In the genomic region with DNA sequence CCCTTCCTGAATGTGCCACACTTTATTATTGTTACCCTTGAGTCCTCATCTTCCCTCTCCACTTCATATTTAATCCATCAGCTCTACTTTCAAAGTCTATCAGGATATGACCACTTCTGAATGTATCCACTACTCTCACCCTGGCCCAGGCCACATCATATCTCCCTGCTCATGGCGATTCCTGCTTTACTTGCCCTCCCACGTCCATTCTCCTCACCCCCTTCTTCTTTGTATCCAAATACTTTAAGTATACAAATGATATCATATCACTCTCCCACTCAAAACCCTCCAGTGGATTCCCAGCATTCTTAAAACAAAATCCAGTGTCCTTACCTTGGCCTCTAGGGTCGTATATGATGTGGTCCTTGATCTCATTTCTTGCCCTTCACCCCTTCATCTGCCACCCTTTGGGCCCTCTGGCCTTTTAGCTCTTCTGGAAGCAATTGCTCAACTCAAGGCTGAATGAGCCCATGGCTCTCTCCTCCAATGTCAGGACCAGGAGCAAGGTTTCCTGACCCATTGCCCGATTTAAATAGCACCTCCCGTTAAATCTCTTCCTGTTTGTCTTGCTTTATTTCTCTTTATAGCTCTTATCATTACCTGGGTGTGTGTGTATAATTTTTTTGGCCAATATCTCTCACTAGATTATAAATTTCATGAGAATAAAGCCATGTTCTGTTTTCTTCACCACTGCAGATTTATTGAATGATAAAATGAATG, we compare ENCODE assay signal across 20 cellular contexts.
DNase-seq lines count a peak whose midpoint lies in the region; ATAC-seq, FAIRE-seq and TF ChIP-seq lines count a peak whose summit lies in the region.
"Had no signal": no experiment of that assay in that cellular context is flagged by ENCODE, and none has a peak within 500 bp of the region (broad histone marks: within the 10 kb centered on the region; RNA-seq: fewer than 3 reads in every experiment).

No MANE protein-coding gene starts in this region.

- H3K9me3 ChIP-seq in IMR-90 (ENCODE audit: control insufficient read depth, insufficient read depth, low read length) (no peaks in the 10 kb centered on the region; the same call in 1 of the 2 replicates), MG63 (no peaks in the 10 kb centered on the region)
- H3K9me3 ChIP-seq in CD8-positive, alpha-beta memory T cell (ENCODE audit: low read length) = no peaks in the 10 kb centered on the region
- H3K9me3 ChIP-seq: BE2C had no signal

- H2AFZ ChIP-seq in IMR-90 (replicated peaks; ENCODE audit: low read length, poor library complexity) = no peak overlapping the region

- no peak overlapping the region for H2BK120ac ChIP-seq in IMR-90 (ENCODE audit: low read depth, low read length)

- H3K56ac ChIP-seq in IMR-90 (ENCODE audit: extremely low read depth, insufficient read depth, low read length) = no peak overlapping the region

- ATAC-seq in IMR-90 (ENCODE audit: low read depth) (no peak), HG03159 (IDR thresholded peaks at IDR 0.05; ENCODE audit: unreplicated experiment) (no peak)
- ATAC-seq: GM12878, HCT116 had no signal

- H3K36me3 Mint-ChIP-seq in osteocyte (ENCODE audit: unreplicated experiment) = peaks cover 2% of the 10 kb centered on the region
- H3K36me3 Mint-ChIP-seq in CD8-positive, alpha-beta memory T cell = no peaks in the 10 kb centered on the region
- H3K36me3 Mint-ChIP-seq: CD4-positive, CD25-positive, alpha-beta regulatory T cell had no signal

- peaks cover 58% of the 10 kb centered on the region for H3K4me1 Mint-ChIP-seq in osteocyte (ENCODE audit: unreplicated experiment)
- H3K4me1 Mint-ChIP-seq in CD8-positive, alpha-beta memory T cell = no peaks in the 10 kb centered on the region
- H3K4me1 Mint-ChIP-seq: CD4-positive, CD25-positive, alpha-beta regulatory T cell had no signal

- no peak overlapping the region for H2AK9ac ChIP-seq in IMR-90 (replicated peaks; ENCODE audit: low read depth, low read length, poor library complexity)

- no peak overlapping the region for H3K27ac ChIP-seq in IMR-90 (ENCODE audit: insufficient read depth, low read length)
- no peak overlapping the region for H3K27ac ChIP-seq in CD8-positive, alpha-beta memory T cell (ENCODE audit: low read depth, low read length)
- H3K27ac ChIP-seq: KMS-11 had no signal

- no peak overlapping the region for H3K4me2 ChIP-seq in IMR-90 (ENCODE audit: low read depth, low read length)

- peaks cover 9% of the 10 kb centered on the region for H3K9me3 Mint-ChIP-seq in osteocyte (ENCODE audit: unreplicated experiment)
- H3K9me3 Mint-ChIP-seq in CD8-positive, alpha-beta memory T cell = no peaks in the 10 kb centered on the region

- no peaks in the 10 kb centered on the region for H3K27me3 Mint-ChIP-seq in osteocyte (ENCODE audit: unreplicated experiment)
- H3K27me3 Mint-ChIP-seq in CD8-positive, alpha-beta memory T cell = peaks cover 0 to 23% of the 10 kb centered on the region in 2 donors

- dilution Hi-C loops in IMR-90 (cut with HindIII; ENCODE audit: low sequenced_read_pairs, unreplicated experiment) = no loop called here

- no peaks in the 10 kb centered on the region; the same call in 1 of the 2 replicates for H3K27me3 ChIP-seq in IMR-90 (ENCODE audit: control insufficient read depth, insufficient read depth, low read length)
- H3K27me3 ChIP-seq in MG63 = no peaks in the 10 kb centered on the region
- no peaks in the 10 kb centered on the region for H3K27me3 ChIP-seq in CD8-positive, alpha-beta memory T cell (ENCODE audit: insufficient read depth, low read length, poor library complexity, severe bottlenecking)
- H3K27me3 ChIP-seq: BE2C had no signal

- H4K91ac ChIP-seq in IMR-90 (ENCODE audit: insufficient read depth, low read depth, low read length) = no peak overlapping the region

- no peaks in the 10 kb centered on the region for H3K4me1 ChIP-seq in IMR-90 (ENCODE audit: control insufficient read depth, insufficient read depth, low read length)
- no peaks in the 10 kb centered on the region for H3K4me1 ChIP-seq in CD8-positive, alpha-beta memory T cell (ENCODE audit: insufficient read depth, low read length)
- H3K4me1 ChIP-seq: BE2C had no signal

- CTCF ChIA-PET in IMR-90 (lab: Yijun Ruan, JAX) = no interaction called here
- CTCF ChIA-PET in CD8-positive, alpha-beta memory T cell (lab: Charles Lee) = no interaction called here

- no peaks in the 10 kb centered on the region for H3K9me1 ChIP-seq in IMR-90 (ENCODE audit: insufficient read depth, low read length)

- H3K4ac ChIP-seq in IMR-90 (ENCODE audit: low read depth, low read length) = no peak overlapping the region

- BruUV-seq in IMR-90 (replicated peaks; lab: Mats Ljungman, UMichigan) = no TSS peak

- no peak for TF ChIP-seq POLR2A in IMR-90 (IDR thresholded peaks at IDR 0.05; ENCODE audit: low read depth, low read length)

- H3K27ac Mint-ChIP-seq in osteocyte (ENCODE audit: unreplicated experiment) = peak overlapping the region; percentile 4
- H3K27ac Mint-ChIP-seq in CD8-positive, alpha-beta memory T cell = no peak overlapping the region
- H3K27ac Mint-ChIP-seq: CD4-positive, CD25-positive, alpha-beta regulatory T cell had no signal

- no peak overlapping the region for H2BK15ac ChIP-seq in IMR-90 (ENCODE audit: low read depth, low read length)

- H3K4me3 ChIP-seq in IMR-90 (ENCODE audit: insufficient read depth, low read depth, low read length) (no peak overlapping the region), MG63 (no peak overlapping the region)
- no peak overlapping the region for H3K4me3 ChIP-seq in CD8-positive, alpha-beta memory T cell (ENCODE audit: low read length)
- H3K4me3 ChIP-seq: GM12878 had no signal

- no peak overlapping the region for H3K23ac ChIP-seq in IMR-90 (ENCODE audit: low read depth, low read length)

- FAIRE-seq in islet of Langerhans (lab: Jason Lieb, UNC) = peak; percentile 30
- FAIRE-seq: A204.1, GM12878 had no signal

- no peak for TF ChIP-seq RAD21 in IMR-90 (IDR thresholded peaks at IDR 0.05; ENCODE audit: low read length)

- in situ Hi-C loops in IMR-90 (cut with MboI; ENCODE audit: low sequenced_read_pairs) = no loop called here

- H3K79me1 ChIP-seq in IMR-90 (ENCODE audit: low read depth in 1 of 2, low read length in 2 of 2) = no peaks in the 10 kb centered on the region

- H4K5ac ChIP-seq in IMR-90 (ENCODE audit: low read depth, low read length) = no peak overlapping the region

- no peak overlapping the region for H4K8ac ChIP-seq in IMR-90 (ENCODE audit: low read depth in 2 of 2, low read length in 2 of 2)

- peak overlapping the region; percentile 52; the same call in 1 of the 2 replicates for H3K14ac ChIP-seq in IMR-90 (replicated peaks; ENCODE audit: low read depth, low read length)

- no peak overlapping the region for H3K18ac ChIP-seq in IMR-90 (ENCODE audit: low read depth, low read length)

- 40% methylated on average over 1 of the region's 5 CpGs; no CpG with 5 or more reads in 1 of the 2 experiments for WGBS in IMR-90 (ENCODE audit: extremely low coverage in 2 of 2, insufficient read length in 1 of 2), 2 experiments

- no peak overlapping the region for H2AK5ac ChIP-seq in IMR-90 (ENCODE audit: low read depth, low read length)

- no peaks in the 10 kb centered on the region for H3K36me3 ChIP-seq in IMR-90 (ENCODE audit: control insufficient read depth, insufficient read depth, low read length)
- H3K36me3 ChIP-seq in MG63 = no peaks in the 10 kb centered on the region
- H3K36me3 ChIP-seq in CD8-positive, alpha-beta memory T cell (ENCODE audit: insufficient read depth, low read length) = no peaks in the 10 kb centered on the region
- H3K36me3 ChIP-seq: BE2C had no signal

- H2BK5ac ChIP-seq in IMR-90 (ENCODE audit: low read depth, low read length, poor library complexity, severe bottlenecking) = no peak overlapping the region

- no peak overlapping the region for H3K4me3 Mint-ChIP-seq in osteocyte (ENCODE audit: unreplicated experiment)
- no peak overlapping the region for H3K4me3 Mint-ChIP-seq in CD8-positive, alpha-beta memory T cell
- H3K4me3 Mint-ChIP-seq: CD4-positive, CD25-positive, alpha-beta regulatory T cell had no signal

- DNase-seq in IMR-90 (no peak), osteocyte (ENCODE audit: extremely low spot score, unreplicated experiment) (peak; percentile 25), MG63 (no peak)
- no peak for DNase-seq in CD8-positive, alpha-beta memory T cell
- DNase-seq: ACHN; BE2C; C1 segment of cervical spinal cord; CD4-positive, CD25-positive, alpha-beta regulatory T cell; DMS 273 treated with DMSO at 0.1 percent for 48 hours; DMS53; DND-41; EL; GOT3; H7 had no signal

- H3K9ac ChIP-seq in IMR-90 (ENCODE audit: low read depth, low read length) = no peak overlapping the region
- H3K9ac ChIP-seq: KMS-11 had no signal

- intact Hi-C loops in IMR-90 (cut with micrococcal nuclease) = no loop called here

- no peaks in the 10 kb centered on the region for H4K20me1 ChIP-seq in IMR-90 (ENCODE audit: insufficient read depth, low read length)

- POLR2A ChIA-PET in IMR-90 (lab: Charles Lee; ENCODE audit: unreplicated experiment) = no interaction called here
- POLR2A ChIA-PET in CD8-positive, alpha-beta memory T cell (lab: Charles Lee) = no interaction called here

- no peak overlapping the region for H2BK20ac ChIP-seq in IMR-90 (ENCODE audit: low read depth, low read length)

- TF ChIP-seq CTCF in IMR-90 (conservative IDR thresholded peaks at IDR 0.05; ENCODE audit: low read depth, low read length) (no peak), osteocyte (IDR thresholded peaks at IDR 0.05) (no peak)

TF ChIP-seq in IMR-90, 13 proteins besides CTCF, POLR2A, EP300 and RAD21:
- TF ChIP-seq FOS (IDR thresholded peaks at IDR 0.05; ENCODE audit: low read depth, low read length) = no peak
- TF ChIP-seq CEBPB (IDR thresholded peaks at IDR 0.05; ENCODE audit: low read depth, low read length) = no peak
- TF ChIP-seq CHD1 (IDR thresholded peaks at IDR 0.05; ENCODE audit: low read depth, low read length) = no peak
- no peak for TF ChIP-seq NFE2L2 (IDR thresholded peaks at IDR 0.05; ENCODE audit: low read depth, low read length)
- no peak for TF ChIP-seq MXI1 (IDR thresholded peaks at IDR 0.05; ENCODE audit: borderline replicate concordance, low read depth, low read length)
- no peak for TF ChIP-seq MAFK (IDR thresholded peaks at IDR 0.05; ENCODE audit: low read depth, low read length)
- TF ChIP-seq BHLHE40 (IDR thresholded peaks at IDR 0.05; ENCODE audit: low read depth, low read length) = no peak
- no peak for TF ChIP-seq RFX5 (IDR thresholded peaks at IDR 0.05; ENCODE audit: low read depth, low read length)
TF ChIP-seq in IMR-90: peak in this region for 0.
